Comparison of ENCODE assay signal across 8 cellular contexts in the genomic region with DNA sequence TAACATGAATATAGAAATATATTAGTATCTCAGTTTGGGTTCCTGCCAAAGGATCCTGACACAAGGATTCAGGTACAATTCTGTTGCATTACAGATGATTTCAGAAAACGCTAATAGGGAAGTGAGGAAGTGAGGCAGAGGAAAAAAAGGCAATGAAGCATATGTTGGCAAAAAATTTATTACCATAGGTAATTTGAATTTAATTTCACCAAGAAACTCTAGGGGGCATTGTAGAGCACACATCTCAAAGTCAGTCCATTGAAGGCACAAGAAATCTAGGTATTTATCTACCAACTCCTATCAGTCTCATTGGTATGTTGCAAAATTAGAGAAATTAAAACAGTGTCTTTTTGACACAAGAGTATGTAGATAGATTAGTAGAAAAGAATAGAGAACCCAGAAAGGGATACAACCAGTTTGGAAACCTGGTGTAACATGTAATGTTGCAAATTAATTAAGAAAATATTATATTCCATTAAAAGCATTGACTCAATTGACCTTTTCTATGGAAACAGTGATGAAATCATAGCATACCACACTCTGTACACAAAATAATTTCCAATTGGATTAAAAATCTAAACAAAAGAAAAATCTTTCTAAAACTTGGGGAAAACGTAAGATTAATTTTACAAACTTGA.
DNase-seq lines count a peak whose midpoint lies in the region; ATAC-seq and TF ChIP-seq lines count a peak whose summit lies in the region.

No MANE protein-coding gene starts in this region.

- H3K9me2 ChIP-seq in PC-3 (replicated peaks; ENCODE audit: low read length), result no peaks in the 10 kb centered on the region

- TF ChIP-seq CTCF in AG09319 (IDR thresholded peaks at IDR 0.05; ENCODE audit: low read depth, low read length) (peak; percentile 46), PC-3 (conservative IDR thresholded peaks at IDR 0.05; ENCODE audit: low read depth, low read length) (peak; percentile 70), gastroesophageal sphincter (IDR thresholded peaks at IDR 0.05) (peak in 1 of 4 experiments; percentile 29)

- no peak overlapping the region for H3K27ac Mint-ChIP-seq in natural killer cell treated with Interleukin-12 subunit alpha and Interleukin-12 subunit beta and Interleukin-15 and Interleukin-18, amount 100 ng/mL, for 72 hours

- H4K20me1 ChIP-seq in PC-3 (ENCODE audit: low read length), result no peaks in the 10 kb centered on the region

- H3K9me3 ChIP-seq in PC-3 (ENCODE audit: low read length) (no peaks in the 10 kb centered on the region), gastroesophageal sphincter (no peaks in the 10 kb centered on the region)

- H3K4me1 Mint-ChIP-seq in natural killer cell treated with Interleukin-12 subunit alpha and Interleukin-12 subunit beta and Interleukin-15 and Interleukin-18, amount 100 ng/mL, for 72 hours (ENCODE audit: low read depth in 2 of 2), result no peaks in the 10 kb centered on the region

- no peaks in the 10 kb centered on the region for H3K36me3 ChIP-seq in PC-3 (ENCODE audit: low read depth, low read length)
- H3K36me3 ChIP-seq in gastroesophageal sphincter, result no peaks in the 10 kb centered on the region

- H3K9ac ChIP-seq in PC-3 (ENCODE audit: low read length), result no peak overlapping the region

- no peak overlapping the region for H3K4me3 Mint-ChIP-seq in natural killer cell treated with Interleukin-12 subunit alpha and Interleukin-12 subunit beta and Interleukin-15 and Interleukin-18, amount 100 ng/mL, for 72 hours

- TF ChIP-seq POLR2A in gastroesophageal sphincter (IDR thresholded peaks at IDR 0.05), result no peak

- H3K4me3 ChIP-seq in PC-3 (ENCODE audit: low read length) (no peak overlapping the region), gastroesophageal sphincter (no peak overlapping the region)

- ATAC-seq in PC-3, result no peak
- no peak for ATAC-seq in gastroesophageal sphincter
- no peak for ATAC-seq in HG02623 (IDR thresholded peaks at IDR 0.05; ENCODE audit: unreplicated experiment)
- no peak for ATAC-seq in natural killer cell treated with Interleukin-12 subunit alpha and Interleukin-12 subunit beta and Interleukin-15 and Interleukin-18, amount 100 ng/mL, for 72 hours

- H3K4me1 ChIP-seq in PC-3 (ENCODE audit: insufficient read depth, low read length) (no peaks in the 10 kb centered on the region), gastroesophageal sphincter (no peaks in the 10 kb centered on the region)

- no peak overlapping the region for H3K4me2 ChIP-seq in PC-3 (ENCODE audit: low read length)

- peaks cover 8% of the 10 kb centered on the region for H3K9me3 Mint-ChIP-seq in natural killer cell treated with Interleukin-12 subunit alpha and Interleukin-12 subunit beta and Interleukin-15 and Interleukin-18, amount 100 ng/mL, for 72 hours

- BruUV-seq in PC-3 (replicated peaks; lab: Mats Ljungman, UMichigan), result no TSS peak

- POLR2A ChIA-PET in PC-3 (lab: Charles Lee; ENCODE audit: unreplicated experiment), result no interaction called here

- TF ChIP-seq EP300 in gastroesophageal sphincter (IDR thresholded peaks at IDR 0.05), result no peak

- intact Hi-C loops in PC-3 (cut with micrococcal nuclease), result no loop called here

- H3K27me3 ChIP-seq in PC-3 (ENCODE audit: low read length) (no peaks in the 10 kb centered on the region), gastroesophageal sphincter (no peaks in the 10 kb centered on the region)

- no peaks in the 10 kb centered on the region for H3K79me2 ChIP-seq in PC-3 (ENCODE audit: low read length)

- no peak overlapping the region for H3K27ac ChIP-seq in PC-3 (ENCODE audit: low read length)
- no peak overlapping the region for H3K27ac ChIP-seq in gastroesophageal sphincter

- CTCF ChIA-PET in PC-3 (lab: Charles Lee), result no interaction called here

- DNase-seq in AG09319 (ENCODE audit: extremely low read depth, low read depth) (no peak), H4 (ENCODE audit: low spot score) (peak; percentile 15), PC-3 (peak; percentile 71), fibroblast of the conjunctiva (ENCODE audit: low read depth) (peak; percentile 1), C1 segment of cervical spinal cord (lab: John Stamatoyannopoulos, UW) (no peak)
- DNase-seq in natural killer cell treated with Interleukin-12 subunit alpha and Interleukin-12 subunit beta and Interleukin-15 and Interleukin-18, amount 100 ng/mL, for 72 hours (ENCODE audit: low spot score), result no peak

- H2AFZ ChIP-seq in PC-3 (ENCODE audit: low read length), result no peak overlapping the region

- no peaks in the 10 kb centered on the region for H3F3A ChIP-seq in PC-3 (ENCODE audit: low read length, unreplicated experiment)

- WGBS in gastroesophageal sphincter (ENCODE audit: low coverage in 1 of 2), 2 donors, result 50 to 67% methylated on average over 2 of the region's 2 CpGs

- H3K27me3 Mint-ChIP-seq in natural killer cell treated with Interleukin-12 subunit alpha and Interleukin-12 subunit beta and Interleukin-15 and Interleukin-18, amount 100 ng/mL, for 72 hours, result no peaks in the 10 kb centered on the region

- no peaks in the 10 kb centered on the region for H3K36me3 Mint-ChIP-seq in natural killer cell treated with Interleukin-12 subunit alpha and Interleukin-12 subunit beta and Interleukin-15 and Interleukin-18, amount 100 ng/mL, for 72 hours

Comparison
In these comparisons a context has a peak if more than half of its experiments do, and no peak if none do; other contexts are left out.
1. DNase-seq: peak in H4 (single experiment), PC-3 (single experiment) and fibroblast of the conjunctiva (single experiment); none in AG09319 (single experiment), C1 segment of cervical spinal cord (0 of 14) and natural killer cell treated with Interleukin-12 subunit alpha and Interleukin-12 subunit beta and Interleukin-15 and Interleukin-18, amount 100 ng/mL, for 72 hours (single experiment).